ENCODE assay signal across 8 cellular contexts in genomic region chr5:61408476-61409168, GRCh38.
DNase-seq lines count a peak whose midpoint lies in the region; ATAC-seq and TF ChIP-seq lines count a peak whose summit lies in the region.

No MANE protein-coding gene starts in this region.

- peaks cover 0 to 22% (median 11%) of the 10 kb centered on the region in 4 donors for H3K4me1 ChIP-seq in right lobe of liver

- peak overlapping the region in 1 of 3 donors; percentile 26 for H3K4me3 ChIP-seq in right lobe of liver

- intact Hi-C loops in right lobe of liver (cut with DNase I), result no loop called here

- H3K27me3 ChIP-seq in right lobe of liver, result no peaks in the 10 kb centered on the region

- peak in 2 of 4 donors; percentile 7 to 24 for TF ChIP-seq CTCF in right lobe of liver (IDR thresholded peaks at IDR 0.05)

- TF ChIP-seq POLR2A in right lobe of liver (IDR thresholded peaks at IDR 0.05), result no peak

- peak; percentile 100 for ATAC-seq in GM21390 (IDR thresholded peaks at IDR 0.05; ENCODE audit: unreplicated experiment)
- ATAC-seq in right lobe of liver, result peak; percentile 97 to 99 (median 98)

- H3K27ac ChIP-seq in right lobe of liver, result peak overlapping the region; percentile 25 to 61 (median 34)

- WGBS in right lobe of liver (ENCODE audit: insufficient coverage, low coverage, low lambda C conversion rate, missing lambda C conversion rate), result 0% methylated on average over 19 of the region's 28 CpGs

- H3K9me3 ChIP-seq in right lobe of liver, result no peaks in the 10 kb centered on the region

- DNase-seq in COLO668 (lab: John Stamatoyannopoulos, UW; ENCODE audit: unreplicated experiment), result peak; percentile 95
- peak; percentile 99 for DNase-seq in HT-29 (ENCODE audit: low spot score)
- DNase-seq in NK-92 (lab: John Stamatoyannopoulos, UW; ENCODE audit: unreplicated experiment), result peak; percentile 95
- peak; percentile 97 to 98 for DNase-seq in activated CD8-positive, alpha-beta memory T cell treated with anti-CD3 and anti-CD28 coated beads for 1 hour (ENCODE audit: extremely low read depth in 1 of 2, low read depth in 1 of 2)
- peak; percentile 97 for DNase-seq in ecto neural progenitor cell (ENCODE audit: low spot score)
- DNase-seq in right lobe of liver, result peak; percentile 100
- peak; percentile 98 for DNase-seq in stimulated activated CD4-positive, alpha-beta T cell treated with anti-CD3 and anti-CD28 coated beads, Interleukin-4, amount 100 ng/mL, for 24 hours

- no peaks in the 10 kb centered on the region for H3K36me3 ChIP-seq in right lobe of liver
